Comparison of ENCODE assay signal across 10 cellular contexts in the genomic region with DNA sequence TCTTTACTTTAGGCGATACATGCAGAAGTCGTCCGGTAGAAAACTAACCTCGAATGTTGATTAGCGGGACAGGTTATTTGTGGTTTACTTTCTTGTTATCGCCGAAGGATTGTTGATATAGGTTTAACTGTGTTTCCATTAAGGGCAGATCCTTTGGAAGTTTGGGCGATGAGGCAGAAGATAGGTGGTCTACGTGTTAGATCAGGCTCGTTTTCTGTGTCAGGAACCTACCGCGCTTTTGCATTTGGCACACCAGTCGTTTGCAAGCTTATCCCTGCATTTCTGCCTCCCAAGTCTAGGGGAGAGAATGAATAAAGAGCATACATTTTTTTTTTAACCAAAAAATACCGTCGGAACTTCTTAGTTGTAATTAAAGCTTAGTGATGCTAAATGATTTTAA. TPM values are rescaled to one million over a fixed set of nuclear protein-coding genes. Genes with fewer than 3 reads are reported as not detected.
DNase-seq lines count a peak whose midpoint lies in the region; ATAC-seq, FAIRE-seq and TF ChIP-seq lines count a peak whose summit lies in the region.
"Had no signal": no experiment of that assay in that cellular context is flagged by ENCODE, and none has a peak within 500 bp of the region (broad histone marks: within the 10 kb centered on the region; RNA-seq: fewer than 3 reads in every experiment).

No MANE protein-coding gene starts in this region.

- TF ChIP-seq CTCF in A549 (IDR thresholded peaks at IDR 0.05) = no peak
- TF ChIP-seq CTCF in DOHH2 (IDR thresholded peaks at IDR 0.05; ENCODE audit: low read depth, low read length, poor library complexity, severe bottlenecking) = no peak
- TF ChIP-seq CTCF in kidney (IDR thresholded peaks at IDR 0.05; ENCODE audit: borderline replicate concordance, extremely low read depth, insufficient read depth) = no peak

- peaks cover 7% of the 10 kb centered on the region; the same call in 1 of the 3 replicates for H3K4me1 ChIP-seq in A549
- peaks cover 19% of the 10 kb centered on the region for H3K4me1 ChIP-seq in DOHH2 (ENCODE audit: control insufficient read depth, low read length)
- no peaks in the 10 kb centered on the region for H3K4me1 ChIP-seq in kidney (ENCODE audit: control insufficient read depth in 1 of 2, insufficient read depth in 1 of 2, low read depth in 1 of 2, low read length in 2 of 2)

- no peaks in the 10 kb centered on the region for H3K9me3 Mint-ChIP-seq in activated T-helper 1 cell treated with anti-CD3 and anti-CD28 coated beads, Interleukin-12 subunit alpha, Interleukin-12 subunit beta, Interleukin-2, Interleukin-4 antibody, amounts not matched to agents 30 ng/mL and 10 ng/mL and 1 ng/mL, durations not matched to agents 14 hours and 24 hours and 36 hours

- H3F3A ChIP-seq in DOHH2 (ENCODE audit: control insufficient read depth, insufficient read depth) = no peaks in the 10 kb centered on the region

- 1% methylated on average over 13 of the region's 15 CpGs for WGBS in A549 (ENCODE audit: missing lambda C conversion rate)

- H3K36me3 Mint-ChIP-seq in activated T-helper 1 cell treated with anti-CD3 and anti-CD28 coated beads, Interleukin-12 subunit alpha, Interleukin-12 subunit beta, Interleukin-2, Interleukin-4 antibody, amounts not matched to agents 30 ng/mL and 10 ng/mL and 1 ng/mL, durations not matched to agents 14 hours and 24 hours and 36 hours (ENCODE audit: low read depth) = peaks cover 38% of the 10 kb centered on the region

- ATAC-seq in A549 = no peak
- ATAC-seq in left colon = no peak

- intact Hi-C loops in activated T-helper 1 cell treated with anti-CD3 and anti-CD28 coated beads, Interleukin-12 subunit alpha, Interleukin-12 subunit beta, Interleukin-2, Interleukin-4 antibody, amounts not matched to agents 30 ng/mL and 10 ng/mL and 1 ng/mL, durations not matched to agents 14 hours and 24 hours and 36 hours (cut with micrococcal nuclease) = loop anchor here (2.0 to 10.0 kb wide), 8 partner anchors 57 to 849 kb away; partner anchors contain the start of gene TMSB4Y
- intact Hi-C loops in kidney (cut with DNase I) (no loop called here), left colon (cut with DNase I, micrococcal nuclease) (no loop called here)

- peak overlapping the region; percentile 84 to 92 for H3K27ac ChIP-seq in A549
- peak overlapping the region; percentile 88 for H3K27ac ChIP-seq in DOHH2 (ENCODE audit: low read depth, low read length)
- H3K27ac ChIP-seq in kidney (ENCODE audit: low read depth in 2 of 2, low read length in 2 of 2) = peak overlapping the region; percentile 63 to 74
- H3K27ac ChIP-seq: RWPE1 had no signal

- peaks cover 54% of the 10 kb centered on the region for H3K36me3 ChIP-seq in DOHH2 (ENCODE audit: control insufficient read depth, low read length)
- no peaks in the 10 kb centered on the region for H3K36me3 ChIP-seq in kidney (ENCODE audit: control insufficient read depth in 1 of 2, insufficient read depth in 2 of 2, low read length in 2 of 2)

- H3K4me1 Mint-ChIP-seq in activated T-helper 1 cell treated with anti-CD3 and anti-CD28 coated beads, Interleukin-12 subunit alpha, Interleukin-12 subunit beta, Interleukin-2, Interleukin-4 antibody, amounts not matched to agents 30 ng/mL and 10 ng/mL and 1 ng/mL, durations not matched to agents 14 hours and 24 hours and 36 hours (ENCODE audit: low read depth) = peaks cover 20% of the 10 kb centered on the region

- peaks cover 63% of the 10 kb centered on the region for H3K79me2 ChIP-seq in DOHH2 (ENCODE audit: control insufficient read depth, low read length)

- H3K9ac ChIP-seq in kidney (ENCODE audit: low read length in 2 of 2) = peak overlapping the region; percentile 87 to 96

- no peaks in the 10 kb centered on the region for H3K27me3 Mint-ChIP-seq in activated T-helper 1 cell treated with anti-CD3 and anti-CD28 coated beads, Interleukin-12 subunit alpha, Interleukin-12 subunit beta, Interleukin-2, Interleukin-4 antibody, amounts not matched to agents 30 ng/mL and 10 ng/mL and 1 ng/mL, durations not matched to agents 14 hours and 24 hours and 36 hours (ENCODE audit: insufficient read depth)

- TF ChIP-seq EP300 in A549 (IDR thresholded peaks at IDR 0.05) = no peak

- TF ChIP-seq RAD21 in A549 (conservative IDR thresholded peaks at IDR 0.05 in 1 of 2, IDR thresholded peaks at IDR 0.05 in 1 of 2) = no peak

- POLR2A ChIA-PET in A549 (lab: Yijun Ruan, JAX) = no interaction called here

- H3K4me3 Mint-ChIP-seq in activated T-helper 1 cell treated with anti-CD3 and anti-CD28 coated beads, Interleukin-12 subunit alpha, Interleukin-12 subunit beta, Interleukin-2, Interleukin-4 antibody, amounts not matched to agents 30 ng/mL and 10 ng/mL and 1 ng/mL, durations not matched to agents 14 hours and 24 hours and 36 hours = peak overlapping the region; percentile 99

- no peaks in the 10 kb centered on the region for H3K27me3 ChIP-seq in DOHH2 (ENCODE audit: control insufficient read depth, low read length)

- H3K4me2 ChIP-seq in A549 = peak overlapping the region; percentile 77
- peak overlapping the region; percentile 68 for H3K4me2 ChIP-seq in DOHH2 (ENCODE audit: low read length)

- H4K20me1 ChIP-seq in DOHH2 (ENCODE audit: control insufficient read depth, insufficient read depth, low read depth, low read length) = peaks cover 16% of the 10 kb centered on the region; the same call in 1 of the 2 replicates

- H3K27ac Mint-ChIP-seq in activated T-helper 1 cell treated with anti-CD3 and anti-CD28 coated beads, Interleukin-12 subunit alpha, Interleukin-12 subunit beta, Interleukin-2, Interleukin-4 antibody, amounts not matched to agents 30 ng/mL and 10 ng/mL and 1 ng/mL, durations not matched to agents 14 hours and 24 hours and 36 hours = peak overlapping the region; percentile 100

- CTCF ChIA-PET in A549 (lab: Yijun Ruan, JAX) = no interaction called here

- TF ChIP-seq POLR2A in A549 (IDR thresholded peaks at IDR 0.05; ENCODE audit: low read length) = no peak

- H3K4me3 ChIP-seq in A549 (peak overlapping the region; percentile 68), DOHH2 (ENCODE audit: low read length) (peak overlapping the region; percentile 98), kidney (ENCODE audit: low read length in 2 of 2) (peak overlapping the region; percentile 93 to 97)

- H3K9me3 ChIP-seq in A549 (no peaks in the 10 kb centered on the region), DOHH2 (ENCODE audit: control insufficient read depth, insufficient read depth, low read length) (0 out of 2 replicates have a peak, but pooled peaks cover 4% of the 10 kb centered on the region), kidney (ENCODE audit: control insufficient read depth in 1 of 2, low read length in 2 of 2) (no peaks in the 10 kb centered on the region)

- DNase-seq in A549 (ENCODE audit: low read depth in 1 of 2, low spot score in 1 of 2) = no peak
- no peak for DNase-seq in activated T-helper 1 cell treated with anti-CD3 and anti-CD28 coated beads, Interleukin-12 subunit alpha, Interleukin-12 subunit beta, Interleukin-2, Interleukin-4 antibody, amounts not matched to agents 30 ng/mL and 10 ng/mL and 1 ng/mL, durations not matched to agents 14 hours and 24 hours and 36 hours (ENCODE audit: low spot score)
- no peak for DNase-seq in kidney
- no peak for DNase-seq in NCI-H128 (lab: John Stamatoyannopoulos, UW; ENCODE audit: unreplicated experiment)
- DNase-seq in HuH-7.5 (ENCODE audit: low spot score) = no peak
- DNase-seq in RPMI8226 = no peak
- no peak for DNase-seq in left colon

- FAIRE-seq in A549 (lab: Jason Lieb, UNC) (no peak), kidney (lab: Jason Lieb, UNC) (no peak)

- no peaks in the 10 kb centered on the region for H3K9me2 ChIP-seq in DOHH2 (replicated peaks; ENCODE audit: control insufficient read depth, low read length)

TF ChIP-seq in A549, 52 proteins besides CTCF, POLR2A, EP300 and RAD21:
- TF ChIP-seq, protein P1, sequence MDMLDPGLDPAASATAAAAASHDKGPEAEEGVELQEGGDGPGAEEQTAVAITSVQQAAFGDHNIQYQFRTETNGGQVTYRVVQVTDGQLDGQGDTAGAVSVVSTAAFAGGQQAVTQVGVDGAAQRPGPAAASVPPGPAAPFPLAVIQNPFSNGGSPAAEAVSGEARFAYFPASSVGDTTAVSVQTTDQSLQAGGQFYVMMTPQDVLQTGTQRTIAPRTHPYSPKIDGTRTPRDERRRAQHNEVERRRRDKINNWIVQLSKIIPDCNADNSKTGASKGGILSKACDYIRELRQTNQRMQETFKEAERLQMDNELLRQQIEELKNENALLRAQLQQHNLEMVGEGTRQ (IDR thresholded peaks at IDR 0.05) = no peak
- no peak for TF ChIP-seq ZSCAN20 (CRISPR knock-in tag; IDR thresholded peaks at IDR 0.05)
- no peak for TF ChIP-seq ZFP36 (IDR thresholded peaks at IDR 0.05; ENCODE audit: borderline replicate concordance, partially characterized antibody)
- TF ChIP-seq HOXB5 (CRISPR knock-in tag; IDR thresholded peaks at IDR 0.05) = no peak
TF ChIP-seq in A549: peak in this region for 0.

RNA-seq across cellular contexts. Expression of gene DDX3Y, which starts 1.2 kb away (rescaled TPM):
- polyA plus RNA-seq in A549 (2011; rRNA removed) (59.0 and 67.5 TPM in 2 replicates), A549 (2017; fragmentation: RNase III; extraction: RNeasy Plus Mini Kit Qiagen cat#74134 plus additional on column Dnase treatment) (39.0 to 42.4 TPM (median 41.7 TPM) in 3 replicates), kidney (ENCODE audit: insufficient read depth, low read depth, low replicate concordance) (16.2 TPM)
- polyA plus RNA-seq in A549 (2012; cell fraction: cytosol; rRNA removed) = 8.8 and 9.9 TPM in 2 replicates
- polyA plus RNA-seq in A549 (2012; cell fraction: nucleus; rRNA removed) = 19.2 and 37.6 TPM in 2 replicates
- 31.6 and 40.0 TPM in 2 replicates for polyA minus RNA-seq in A549 (2011; rRNA and poly(A)+ RNA removed)
- total RNA-seq in activated T-helper 1 cell treated with anti-CD3 and anti-CD28 coated beads, Interleukin-12 subunit alpha, Interleukin-12 subunit beta, Interleukin-2, Interleukin-4 antibody, amounts not matched to agents 30 ng/mL and 10 ng/mL and 1 ng/mL, durations not matched to agents 14 hours and 24 hours and 36 hours = 122 and 129 TPM in 2 replicates
- total RNA-seq in kidney (not detected), left colon (not detected)
- total RNA-seq: renal cortical epithelial cell had no signal
